15 cellular contexts compared by ENCODE assay signal in genomic region chr21:14957836-14958235, GRCh38.
"Had no signal": no experiment of that assay in that cellular context is flagged by ENCODE, and none has a peak within 500 bp of the region (broad histone marks: within the 10 kb centered on the region; RNA-seq: fewer than 3 reads in every experiment).

No MANE protein-coding gene starts in this region.

- H3K9me3 ChIP-seq: lower lobe of right lung had no signal

- H3K9me3 Mint-ChIP-seq: activated naive CD8-positive, alpha-beta T cell treated with anti-CD3 and anti-CD28 coated beads, Interleukin-2, amount 10 ng/mL, durations not matched to agents 7 days and 5 days; endodermal cell; naive B cell had no signal

- H3K27me3 ChIP-seq: cardiac muscle cell, dorsolateral prefrontal cortex had no signal

- H3K36me3 Mint-ChIP-seq: activated naive CD8-positive, alpha-beta T cell treated with anti-CD3 and anti-CD28 coated beads, Interleukin-2, amount 10 ng/mL, durations not matched to agents 7 days and 5 days; naive B cell had no signal

- ATAC-seq: activated CD4-positive, CD25-positive, alpha-beta regulatory T cell treated with anti-CD3 and anti-CD28 coated beads, Interleukin-2, amount 50 U/mL, for 24 hours; lower lobe of right lung; stimulated activated naive CD8-positive, alpha-beta T cell treated with anti-CD3 and anti-CD28 coated beads, Interleukin-15, Interleukin-2, amounts not matched to agents 100 U/mL and 50 U/mL, for 24 hours had no signal

- H3K4me3 ChIP-seq: cardiac muscle cell, dorsolateral prefrontal cortex, lower lobe of right lung had no signal

- H3K4me1 ChIP-seq: lower lobe of right lung had no signal

- DNase-seq: activated CD4-positive, alpha-beta T cell treated with anti-CD3 and anti-CD28 coated beads, Interleukin-2, amount 50 U/mL, for 1 hour; activated naive CD4-positive, alpha-beta T cell; activated naive CD8-positive, alpha-beta T cell treated with anti-CD3 and anti-CD28 coated beads, Interleukin-2, amount 10 ng/mL, durations not matched to agents 7 days and 5 days; activated T-cell treated with anti-CD3 and anti-CD28 coated beads for 4 hours; aorta; dorsolateral prefrontal cortex; endodermal cell; hippocampal formation; lower lobe of right lung; naive B cell; retina; stimulated activated CD4-positive, alpha-beta T cell treated with anti-CD3 and anti-CD28 coated beads, Interleukin-4, amount 100 ng/mL, for 24 hours; stimulated activated naive CD8-positive, alpha-beta T cell treated with anti-CD3 and anti-CD28 coated beads, Interleukin-15, Interleukin-2, amounts not matched to agents 100 U/mL and 50 U/mL, for 24 hours had no signal

- H3K27ac ChIP-seq: cardiac muscle cell, dorsolateral prefrontal cortex, lower lobe of right lung had no signal

- H3K4me3 Mint-ChIP-seq: activated naive CD8-positive, alpha-beta T cell treated with anti-CD3 and anti-CD28 coated beads, Interleukin-2, amount 10 ng/mL, durations not matched to agents 7 days and 5 days; endodermal cell; naive B cell had no signal

- H3K36me3 ChIP-seq: cardiac muscle cell, lower lobe of right lung had no signal

- H3K4me1 Mint-ChIP-seq: activated naive CD8-positive, alpha-beta T cell treated with anti-CD3 and anti-CD28 coated beads, Interleukin-2, amount 10 ng/mL, durations not matched to agents 7 days and 5 days; naive B cell had no signal

- H3K27ac Mint-ChIP-seq: activated naive CD8-positive, alpha-beta T cell treated with anti-CD3 and anti-CD28 coated beads, Interleukin-2, amount 10 ng/mL, durations not matched to agents 7 days and 5 days; endodermal cell had no signal
